8 cellular contexts compared by ENCODE assay signal in the genomic region with DNA sequence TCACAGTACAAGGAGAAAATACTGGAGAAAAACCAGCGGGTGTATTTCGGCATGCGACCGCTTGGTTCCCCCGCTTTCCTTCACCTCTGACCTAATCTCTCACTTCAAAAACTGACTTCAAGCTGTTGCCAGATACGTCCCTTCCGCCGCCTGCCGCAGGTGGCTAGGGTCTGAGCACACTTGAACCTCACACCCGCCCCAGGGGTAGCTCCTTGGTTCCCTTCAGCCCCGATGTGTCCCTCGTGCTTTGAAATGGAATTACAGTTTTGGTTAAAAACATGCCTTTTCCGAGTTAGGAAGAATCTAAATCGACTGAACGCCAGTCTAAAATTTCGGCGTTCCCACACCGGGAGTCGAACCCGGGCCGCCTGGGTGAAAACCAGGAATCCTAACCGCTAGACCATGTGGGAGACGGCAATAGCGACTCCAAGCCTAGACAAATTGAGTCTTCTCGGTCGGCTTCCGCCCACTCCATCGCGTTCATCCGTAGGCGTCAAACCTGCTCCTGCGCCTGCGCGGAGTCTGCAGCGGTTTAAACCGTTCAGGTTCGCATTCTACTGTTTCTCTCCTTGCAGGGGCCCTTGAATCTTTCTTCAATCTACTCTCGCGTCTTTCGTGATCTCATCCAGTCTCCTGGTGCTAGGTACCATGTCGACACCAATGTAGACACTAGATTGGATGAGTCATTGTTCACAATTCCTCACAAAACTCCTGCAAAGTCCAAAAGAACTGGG.
DNase-seq lines count a peak whose midpoint lies in the region; ATAC-seq and TF ChIP-seq lines count a peak whose summit lies in the region.

No MANE protein-coding gene starts in this region.

- H3K9ac ChIP-seq in endodermal cell (ENCODE audit: extremely low read depth, low read length, poor library complexity, severe bottlenecking) (peak overlapping the region; percentile 67), mesenchymal stem cell (ENCODE audit: low read length) (peak overlapping the region; percentile 90)

- WGBS in endodermal cell (ENCODE audit: insufficient coverage in 1 of 2, insufficient read length in 1 of 2), 2 experiments: 0 to 1% methylated on average over 35 to 41 of the region's 41 CpGs
- WGBS in mesenchymal stem cell: under 1% methylated on average over 41 of the region's 41 CpGs

- H2BK5ac ChIP-seq in mesenchymal stem cell (ENCODE audit: low read depth, low read length, poor library complexity, severe bottlenecking): peak overlapping the region; percentile 48

- H3K4me3 Mint-ChIP-seq in activated CD8-positive, alpha-beta memory T cell treated with anti-CD3 and anti-CD28 coated beads, Interleukin-2, amount 10 ng/mL, durations not matched to agents 7 days and 5 days: no peak overlapping the region
- H3K4me3 Mint-ChIP-seq in endodermal cell: no peak overlapping the region

- no peak overlapping the region for H3K23ac ChIP-seq in mesenchymal stem cell (ENCODE audit: low read length in 2 of 2)

- H3K27me3 ChIP-seq in endodermal cell (ENCODE audit: control insufficient read depth, insufficient read depth, low read length, poor library complexity, severe bottlenecking) (no peaks in the 10 kb centered on the region), mesenchymal stem cell (ENCODE audit: control insufficient read depth in 1 of 2, insufficient read depth in 1 of 2, low read length in 2 of 2) (no peaks in the 10 kb centered on the region)

- no peaks in the 10 kb centered on the region for H3K27me3 Mint-ChIP-seq in activated CD8-positive, alpha-beta memory T cell treated with anti-CD3 and anti-CD28 coated beads, Interleukin-2, amount 10 ng/mL, durations not matched to agents 7 days and 5 days
- H3K27me3 Mint-ChIP-seq in endodermal cell (ENCODE audit: insufficient read depth): no peaks in the 10 kb centered on the region

- peak overlapping the region in 1 of 2 experiments; percentile 24 for H2BK12ac ChIP-seq in mesenchymal stem cell (ENCODE audit: low read length in 2 of 2)

- H3K4me1 Mint-ChIP-seq in activated CD8-positive, alpha-beta memory T cell treated with anti-CD3 and anti-CD28 coated beads, Interleukin-2, amount 10 ng/mL, durations not matched to agents 7 days and 5 days: no peaks in the 10 kb centered on the region
- peaks cover 7% of the 10 kb centered on the region for H3K4me1 Mint-ChIP-seq in endodermal cell

- H3K4me1 ChIP-seq in endodermal cell (ENCODE audit: control insufficient read depth, insufficient read depth, low read length): no peaks in the 10 kb centered on the region
- H3K4me1 ChIP-seq in mesenchymal stem cell (ENCODE audit: control insufficient read depth, insufficient read depth, low read depth, low read length): peaks cover 9% of the 10 kb centered on the region

- H3K79me1 ChIP-seq in mesenchymal stem cell (replicated peaks; ENCODE audit: low read length, poor library complexity, severe bottlenecking): no peaks in the 10 kb centered on the region

- H3K14ac ChIP-seq in mesenchymal stem cell (ENCODE audit: low read length in 2 of 2): no peak overlapping the region

- no peak overlapping the region for H3K27ac Mint-ChIP-seq in activated CD8-positive, alpha-beta memory T cell treated with anti-CD3 and anti-CD28 coated beads, Interleukin-2, amount 10 ng/mL, durations not matched to agents 7 days and 5 days
- H3K27ac Mint-ChIP-seq in endodermal cell: no peak overlapping the region

- peak overlapping the region; percentile 73 for H4K91ac ChIP-seq in mesenchymal stem cell (ENCODE audit: low read length)

- H3K4me2 ChIP-seq in mesenchymal stem cell (ENCODE audit: low read length, poor library complexity, severe bottlenecking): peak overlapping the region; percentile 64

- TF ChIP-seq CTCF in GM20000 (IDR thresholded peaks at IDR 0.05; ENCODE audit: extremely low read depth, missing control alignments): no peak
- peak; percentile 69 for TF ChIP-seq CTCF in endodermal cell (conservative IDR thresholded peaks at IDR 0.05)

- ATAC-seq in activated CD8-positive, alpha-beta memory T cell treated with anti-CD3 and anti-CD28 coated beads, Interleukin-2, amount 10 ng/mL, durations not matched to agents 7 days and 5 days: peak; percentile 86

- CTCF ChIA-PET in activated CD8-positive, alpha-beta memory T cell treated with anti-CD3 and anti-CD28 coated beads, Interleukin-2, amount 10 ng/mL, durations not matched to agents 7 days and 5 days (lab: Charles Lee): interaction anchor here (0.6 to 2.9 kb wide), 6 partner anchors 14 to 435 kb away, joined by 3 to 30 read pairs (median 4); no protein-coding TSS in a partner anchor

- peak overlapping the region; percentile 93 for H3K27ac ChIP-seq in endodermal cell (ENCODE audit: low read depth, low read length)
- H3K27ac ChIP-seq in mesenchymal stem cell (ENCODE audit: low read length, poor library complexity, severe bottlenecking): peak overlapping the region; percentile 99

- H3K4me3 ChIP-seq in endodermal cell (ENCODE audit: low read length) (peak overlapping the region; percentile 91), mesenchymal stem cell (ENCODE audit: insufficient read depth in 1 of 2, low read depth in 1 of 2, low read length in 2 of 2) (peak overlapping the region; percentile 31 to 74)

- H3K9me3 Mint-ChIP-seq in activated CD8-positive, alpha-beta memory T cell treated with anti-CD3 and anti-CD28 coated beads, Interleukin-2, amount 10 ng/mL, durations not matched to agents 7 days and 5 days (ENCODE audit: low read depth): no peaks in the 10 kb centered on the region
- H3K9me3 Mint-ChIP-seq in endodermal cell: no peaks in the 10 kb centered on the region

- peak overlapping the region; percentile 77 to 84 for H3K4ac ChIP-seq in mesenchymal stem cell (ENCODE audit: low read depth in 1 of 2, low read length in 2 of 2)

- no peaks in the 10 kb centered on the region for H3K36me3 ChIP-seq in endodermal cell (ENCODE audit: control insufficient read depth, insufficient read depth, low read length)
- no peaks in the 10 kb centered on the region for H3K36me3 ChIP-seq in mesenchymal stem cell (ENCODE audit: control insufficient read depth in 1 of 2, insufficient read depth in 2 of 2, low read depth in 1 of 2, low read length in 2 of 2)

- H2AK5ac ChIP-seq in mesenchymal stem cell (ENCODE audit: low read length, severe bottlenecking): no peak overlapping the region

- H2BK15ac ChIP-seq in mesenchymal stem cell (ENCODE audit: low read depth, poor library complexity, severe bottlenecking): peak overlapping the region; percentile 26

- no peaks in the 10 kb centered on the region for H3K36me3 Mint-ChIP-seq in activated CD8-positive, alpha-beta memory T cell treated with anti-CD3 and anti-CD28 coated beads, Interleukin-2, amount 10 ng/mL, durations not matched to agents 7 days and 5 days
- H3K36me3 Mint-ChIP-seq in endodermal cell (ENCODE audit: low read depth): no peaks in the 10 kb centered on the region

- peak overlapping the region; percentile 51 for H2BK120ac ChIP-seq in mesenchymal stem cell (ENCODE audit: low read depth, low read length)

- peak; percentile 99 for DNase-seq in COLO668 (lab: John Stamatoyannopoulos, UW; ENCODE audit: unreplicated experiment)
- DNase-seq in GM20000 (ENCODE audit: low spot score): peak; percentile 83
- DNase-seq in HS-5 (ENCODE audit: low read depth): peak; percentile 84
- peak; percentile 97 for DNase-seq in NOMO-1 treated with DMSO at 0.1 percent for 48 hours (lab: John Stamatoyannopoulos, UW; ENCODE audit: unreplicated experiment)
- peak; percentile 98 for DNase-seq in activated CD8-positive, alpha-beta memory T cell treated with anti-CD3 and anti-CD28 coated beads, Interleukin-2, amount 10 ng/mL, durations not matched to agents 7 days and 5 days
- peak; percentile 98 for DNase-seq in endodermal cell
- peak; percentile 98 for DNase-seq in mesenchymal stem cell
- DNase-seq in stimulated activated CD8-positive, alpha-beta memory T cell treated with anti-CD3 and anti-CD28 coated beads, Interleukin-12 subunit alpha, Interleukin-12 subunit beta, amount 100 ng/mL, for 1 hour (ENCODE audit: low read depth): peak; percentile 98

- H2AFZ ChIP-seq in mesenchymal stem cell (ENCODE audit: low read depth, low read length): no peak overlapping the region

- H3K18ac ChIP-seq in mesenchymal stem cell (ENCODE audit: low read depth in 1 of 2, low read length in 2 of 2): peak overlapping the region; percentile 50 to 68

- H3K9me3 ChIP-seq in endodermal cell (ENCODE audit: control insufficient read depth, low read length) (no peaks in the 10 kb centered on the region), mesenchymal stem cell (ENCODE audit: control insufficient read depth, low read length) (no peaks in the 10 kb centered on the region)

- H4K8ac ChIP-seq in mesenchymal stem cell (ENCODE audit: low read length): peak overlapping the region; percentile 71

Comparison
In these comparisons a context has a peak if more than half of its experiments do, and no peak if none do; other contexts are left out.
1. Peak in every context shown above with its lines: DNase-seq, ATAC-seq, H3K4me3 ChIP-seq and H3K27ac ChIP-seq.